38 cellular contexts compared by ENCODE assay signal in the genomic region with DNA sequence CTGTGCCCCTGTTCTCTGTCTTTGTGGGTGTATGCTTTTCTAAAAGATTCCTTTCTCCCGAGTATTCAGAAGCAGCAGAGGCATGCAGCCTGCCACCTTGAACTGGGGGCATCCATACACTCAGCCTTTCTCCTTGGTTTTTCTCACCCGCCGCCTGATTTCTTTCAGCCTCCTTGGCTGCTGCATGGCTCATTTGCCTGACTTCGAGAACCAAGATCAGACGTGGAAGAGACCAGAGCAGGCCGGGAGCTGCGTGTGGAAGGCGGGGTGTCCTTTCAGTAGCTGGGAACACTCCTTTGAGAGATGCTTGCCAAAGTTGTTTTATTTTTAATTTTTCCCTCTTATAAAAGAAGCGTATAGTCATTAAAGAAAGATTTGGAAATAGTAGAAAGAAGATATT. TPM values are rescaled to one million over a fixed set of nuclear protein-coding genes. Genes with fewer than 3 reads are reported as not detected.
"Had no signal": no experiment of that assay in that cellular context is flagged by ENCODE, and none has a peak within 500 bp of the region (broad histone marks: within the 10 kb centered on the region; RNA-seq: fewer than 3 reads in every experiment).

No MANE protein-coding gene starts in this region.

- H3K27ac Mint-ChIP-seq: activated naive CD4-positive, alpha-beta T cell treated with anti-CD3 and anti-CD28 coated beads for 36 hours; activated naive CD4-positive, alpha-beta T cell treated with anti-CD3 and anti-CD28 coated beads, Interleukin-2, amount 10 ng/mL, durations not matched to agents 7 days and 5 days; activated naive CD4-positive, alpha-beta T cell treated with anti-CD3 and anti-CD28 coated beads, Interleukin-2, amount 50 U/mL, for 24 hours; activated naive CD4-positive, alpha-beta T cell treated with anti-CD3 and anti-CD28 coated beads, Interleukin-2, amount 50 U/mL, for 72 hours; activated naive CD8-positive, alpha-beta T cell; activated naive CD8-positive, alpha-beta T cell treated with anti-CD3 and anti-CD28 coated beads for 36 hours; activated naive CD8-positive, alpha-beta T cell treated with anti-CD3 and anti-CD28 coated beads, Interleukin-2, amount 10 ng/mL, durations not matched to agents 7 days and 5 days; activated naive CD8-positive, alpha-beta T cell treated with anti-CD3 and anti-CD28 coated beads, Interleukin-2, amount 50 U/mL, for 24 hours; activated T-cell treated with anti-CD3 and anti-CD28 coated beads, Interleukin-2, amount 50 U/mL, for 24 hours; activated T-cell treated with anti-CD3 and anti-CD28 coated beads, Interleukin-2, amount 50 U/mL, for 72 hours; activated T-helper 1 cell treated with anti-CD3 and anti-CD28 coated beads, Interleukin-12 subunit alpha, Interleukin-12 subunit beta, Interleukin-2, Interleukin-4 antibody, amounts not matched to agents 30 ng/mL and 10 ng/mL and 1 ng/mL, durations not matched to agents 14 hours and 24 hours and 36 hours; activated T-helper 17 cell treated with anti-CD3 and anti-CD28 coated beads, Interleukin-2, amount 50 U/mL, for 72 hours; activated T-helper 2 cell treated with anti-CD3 and anti-CD28 coated beads, Interferon-gamma antibody, Interleukin-2, Interleukin-4, amounts not matched to agents 10 μg/mL and 5 μg/mL and 100 μg/mL, durations not matched to agents 14 hours and 24 hours and 36 hours had no signal

- H3K36me3 ChIP-seq: adrenal gland, ascending aorta, brain microvascular endothelial cell, breast epithelium, cardiac muscle cell had no signal

- H3K4me1 ChIP-seq: adrenal gland, ascending aorta, body of pancreas, breast epithelium had no signal

- ATAC-seq: activated naive CD4-positive, alpha-beta T cell treated with anti-CD3 and anti-CD28 coated beads, Interleukin-2, amount 50 U/mL, for 72 hours; activated naive CD8-positive, alpha-beta T cell treated with anti-CD3 and anti-CD28 coated beads, Interleukin-2, amount 50 U/mL, for 24 hours; activated T-cell treated with anti-CD3 and anti-CD28 coated beads, Interleukin-2, amount 50 U/mL, for 4 hours; activated T-cell treated with anti-CD3 and anti-CD28 coated beads, Interleukin-2, amount 50 U/mL, for 72 hours; activated T-helper 17 cell treated with anti-CD3 and anti-CD28 coated beads, Interleukin-2, amount 50 U/mL, for 72 hours; body of pancreas had no signal

- DNase-seq: activated effector memory CD4-positive, alpha-beta T cell treated with anti-CD3 and anti-CD28 coated beads, Interleukin-2, amount 50 U/mL, for 16 hours; activated effector memory CD4-positive, alpha-beta T cell treated with Interleukin-2 at 50 U/mL for 16 hours; activated gamma-delta T cell; activated gamma-delta T cell treated with Interleukin-2 at 50 U/mL for 16 hours; activated naive CD4-positive, alpha-beta T cell; activated naive CD4-positive, alpha-beta T cell treated with anti-CD3 and anti-CD28 coated beads for 36 hours; activated naive CD4-positive, alpha-beta T cell treated with anti-CD3 and anti-CD28 coated beads, Interleukin-2, amount 10 ng/mL, durations not matched to agents 7 days and 5 days; activated naive CD4-positive, alpha-beta T cell treated with anti-CD3 and anti-CD28 coated beads, Interleukin-2, amount 50 U/mL, for 16 hours; activated naive CD4-positive, alpha-beta T cell treated with Interleukin-2 at 50 U/mL for 16 hours; activated naive CD8-positive, alpha-beta T cell treated with anti-CD3 and anti-CD28 coated beads for 36 hours; activated naive CD8-positive, alpha-beta T cell treated with anti-CD3 and anti-CD28 coated beads, Interleukin-2, amount 10 ng/mL, durations not matched to agents 7 days and 5 days; activated naive CD8-positive, alpha-beta T cell treated with anti-CD3 and anti-CD28 coated beads, Interleukin-2, amount 50 U/mL, for 24 hours; activated T-cell treated with anti-CD3 and anti-CD28 coated beads, Interleukin-2, amount 50 U/mL, for 24 hours; activated T-cell treated with anti-CD3 and anti-CD28 coated beads, Interleukin-2, amount 50 U/mL, for 4 hours; activated T-cell treated with anti-CD3 and anti-CD28 coated beads, Interleukin-2, amount 50 U/mL, for 48 hours; activated T-cell treated with anti-CD3 and anti-CD28 coated beads, Interleukin-2, amount 50 U/mL, for 72 hours; adrenal gland; amniotic stem cell; amygdala; anterior cingulate cortex; aorta; body of pancreas; brain microvascular endothelial cell; caudate nucleus; central memory CD4-positive, alpha-beta T cell; cerebellar nuclear complex had no signal

- H3K27me3 ChIP-seq: adrenal gland, brain microvascular endothelial cell, breast epithelium, cardiac muscle cell had no signal

- H3K4me3 ChIP-seq: adrenal gland, ascending aorta, body of pancreas, breast epithelium, cardiac muscle cell had no signal

- H3K4me3 Mint-ChIP-seq: activated naive CD4-positive, alpha-beta T cell treated with anti-CD3 and anti-CD28 coated beads for 36 hours; activated naive CD4-positive, alpha-beta T cell treated with anti-CD3 and anti-CD28 coated beads, Interleukin-2, amount 10 ng/mL, durations not matched to agents 7 days and 5 days; activated naive CD4-positive, alpha-beta T cell treated with anti-CD3 and anti-CD28 coated beads, Interleukin-2, amount 50 U/mL, for 24 hours; activated naive CD8-positive, alpha-beta T cell; activated naive CD8-positive, alpha-beta T cell treated with anti-CD3 and anti-CD28 coated beads for 36 hours; activated naive CD8-positive, alpha-beta T cell treated with anti-CD3 and anti-CD28 coated beads, Interleukin-2, amount 10 ng/mL, durations not matched to agents 7 days and 5 days; activated naive CD8-positive, alpha-beta T cell treated with anti-CD3 and anti-CD28 coated beads, Interleukin-2, amount 50 U/mL, for 24 hours; activated T-cell treated with anti-CD3 and anti-CD28 coated beads, Interleukin-2, amount 50 U/mL, for 24 hours; activated T-cell treated with anti-CD3 and anti-CD28 coated beads, Interleukin-2, amount 50 U/mL, for 4 hours; activated T-cell treated with anti-CD3 and anti-CD28 coated beads, Interleukin-2, amount 50 U/mL, for 72 hours; activated T-helper 1 cell treated with anti-CD3 and anti-CD28 coated beads, Interleukin-12 subunit alpha, Interleukin-12 subunit beta, Interleukin-2, Interleukin-4 antibody, amounts not matched to agents 30 ng/mL and 10 ng/mL and 1 ng/mL, durations not matched to agents 14 hours and 24 hours and 36 hours; activated T-helper 17 cell treated with anti-CD3 and anti-CD28 coated beads, Interleukin-2, amount 50 U/mL, for 72 hours; brain; central memory CD8-positive, alpha-beta T cell had no signal

- H3K36me3 Mint-ChIP-seq: activated naive CD4-positive, alpha-beta T cell treated with anti-CD3 and anti-CD28 coated beads, Interleukin-2, amount 10 ng/mL, durations not matched to agents 7 days and 5 days; activated naive CD4-positive, alpha-beta T cell treated with anti-CD3 and anti-CD28 coated beads, Interleukin-2, amount 50 U/mL, for 24 hours; activated naive CD4-positive, alpha-beta T cell treated with anti-CD3 and anti-CD28 coated beads, Interleukin-2, amount 50 U/mL, for 72 hours; activated naive CD8-positive, alpha-beta T cell; activated naive CD8-positive, alpha-beta T cell treated with anti-CD3 and anti-CD28 coated beads for 36 hours; activated naive CD8-positive, alpha-beta T cell treated with anti-CD3 and anti-CD28 coated beads, Interleukin-2, amount 10 ng/mL, durations not matched to agents 7 days and 5 days had no signal

- H3K27me3 Mint-ChIP-seq: activated naive CD4-positive, alpha-beta T cell treated with anti-CD3 and anti-CD28 coated beads, Interleukin-2, amount 50 U/mL, for 24 hours; activated naive CD8-positive, alpha-beta T cell; activated naive CD8-positive, alpha-beta T cell treated with anti-CD3 and anti-CD28 coated beads for 36 hours; activated naive CD8-positive, alpha-beta T cell treated with anti-CD3 and anti-CD28 coated beads, Interleukin-2, amount 10 ng/mL, durations not matched to agents 7 days and 5 days; activated naive CD8-positive, alpha-beta T cell treated with anti-CD3 and anti-CD28 coated beads, Interleukin-2, amount 50 U/mL, for 24 hours; activated T-cell treated with anti-CD3 and anti-CD28 coated beads, Interleukin-2, amount 50 U/mL, for 24 hours; activated T-helper 17 cell treated with anti-CD3 and anti-CD28 coated beads, Interleukin-2, amount 50 U/mL, for 72 hours; brain had no signal

- H3K9me3 ChIP-seq: adrenal gland, ascending aorta, body of pancreas, breast epithelium had no signal

- H3K4me1 Mint-ChIP-seq: activated naive CD4-positive, alpha-beta T cell treated with anti-CD3 and anti-CD28 coated beads, Interleukin-2, amount 10 ng/mL, durations not matched to agents 7 days and 5 days; activated naive CD4-positive, alpha-beta T cell treated with anti-CD3 and anti-CD28 coated beads, Interleukin-2, amount 50 U/mL, for 24 hours; activated naive CD8-positive, alpha-beta T cell treated with anti-CD3 and anti-CD28 coated beads for 36 hours; activated naive CD8-positive, alpha-beta T cell treated with anti-CD3 and anti-CD28 coated beads, Interleukin-2, amount 10 ng/mL, durations not matched to agents 7 days and 5 days; activated naive CD8-positive, alpha-beta T cell treated with anti-CD3 and anti-CD28 coated beads, Interleukin-2, amount 50 U/mL, for 24 hours; activated T-helper 17 cell treated with anti-CD3 and anti-CD28 coated beads, Interleukin-2, amount 50 U/mL, for 72 hours had no signal

- H3K27ac ChIP-seq: adrenal gland, ascending aorta, body of pancreas, brain microvascular endothelial cell, breast epithelium, cardiac muscle cell had no signal

- H3K9me3 Mint-ChIP-seq: activated naive CD4-positive, alpha-beta T cell treated with anti-CD3 and anti-CD28 coated beads for 36 hours; activated naive CD4-positive, alpha-beta T cell treated with anti-CD3 and anti-CD28 coated beads, Interleukin-2, amount 10 ng/mL, durations not matched to agents 7 days and 5 days; activated naive CD4-positive, alpha-beta T cell treated with anti-CD3 and anti-CD28 coated beads, Interleukin-2, amount 50 U/mL, for 24 hours; activated naive CD4-positive, alpha-beta T cell treated with anti-CD3 and anti-CD28 coated beads, Interleukin-2, amount 50 U/mL, for 72 hours; activated naive CD8-positive, alpha-beta T cell treated with anti-CD3 and anti-CD28 coated beads for 36 hours; activated naive CD8-positive, alpha-beta T cell treated with anti-CD3 and anti-CD28 coated beads, Interleukin-2, amount 10 ng/mL, durations not matched to agents 7 days and 5 days; activated naive CD8-positive, alpha-beta T cell treated with anti-CD3 and anti-CD28 coated beads, Interleukin-2, amount 50 U/mL, for 24 hours; activated T-cell treated with anti-CD3 and anti-CD28 coated beads, Interleukin-2, amount 50 U/mL, for 24 hours; activated T-cell treated with anti-CD3 and anti-CD28 coated beads, Interleukin-2, amount 50 U/mL, for 4 hours; activated T-cell treated with anti-CD3 and anti-CD28 coated beads, Interleukin-2, amount 50 U/mL, for 72 hours; activated T-helper 1 cell treated with anti-CD3 and anti-CD28 coated beads, Interleukin-12 subunit alpha, Interleukin-12 subunit beta, Interleukin-2, Interleukin-4 antibody, amounts not matched to agents 30 ng/mL and 10 ng/mL and 1 ng/mL, durations not matched to agents 14 hours and 24 hours and 36 hours; activated T-helper 17 cell treated with anti-CD3 and anti-CD28 coated beads, Interleukin-2, amount 50 U/mL, for 72 hours; activated T-helper 2 cell treated with anti-CD3 and anti-CD28 coated beads, Interferon-gamma antibody, Interleukin-2, Interleukin-4, amounts not matched to agents 10 μg/mL and 5 μg/mL and 100 μg/mL, durations not matched to agents 14 hours and 24 hours and 36 hours; brain; central memory CD8-positive, alpha-beta T cell had no signal

RNA-seq across cellular contexts. Expression of a gene that starts 53.1 kb away (rescaled TPM):
- total RNA-seq: activated naive CD4-positive, alpha-beta T cell treated with anti-CD3 and anti-CD28 coated beads, Interleukin-2, amount 50 U/mL, for 72 hours; activated naive CD8-positive, alpha-beta T cell treated with anti-CD3 and anti-CD28 coated beads for 36 hours; activated naive CD8-positive, alpha-beta T cell treated with anti-CD3 and anti-CD28 coated beads, Interleukin-2, amount 10 ng/mL, durations not matched to agents 7 days and 5 days; activated T-helper 1 cell treated with anti-CD3 and anti-CD28 coated beads, Interleukin-12 subunit alpha, Interleukin-12 subunit beta, Interleukin-2, Interleukin-4 antibody, amounts not matched to agents 30 ng/mL and 10 ng/mL and 1 ng/mL, durations not matched to agents 14 hours and 24 hours and 36 hours; activated T-helper 17 cell treated with anti-CD3 and anti-CD28 coated beads, Interleukin-2, amount 50 U/mL, for 72 hours; bronchial epithelial cell had no signal
